Comparison of ENCODE assay signal across 9 cellular contexts in the genomic region with DNA sequence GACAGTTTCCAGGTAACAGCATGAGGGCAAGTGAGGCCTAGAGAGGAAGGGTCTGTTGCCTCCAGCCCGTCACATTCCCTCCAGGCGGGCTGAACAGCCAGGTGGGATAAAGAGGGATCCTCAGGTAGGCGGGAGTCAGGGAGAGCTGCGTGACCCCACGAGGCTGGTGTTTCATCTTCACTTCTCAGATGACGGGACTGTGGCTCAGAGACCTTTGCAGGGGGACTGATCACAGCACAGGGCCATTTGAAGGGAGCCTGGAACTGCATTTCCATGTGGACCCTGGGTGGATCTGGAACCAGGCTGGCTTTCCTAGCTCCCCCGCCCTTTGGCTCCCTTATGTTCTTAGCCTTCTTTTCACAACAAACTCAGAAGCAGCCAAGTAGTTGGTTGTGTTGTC. TPM values are rescaled to one million over a fixed set of nuclear protein-coding genes. Genes with fewer than 3 reads are reported as not detected.
DNase-seq lines count a peak whose midpoint lies in the region; ATAC-seq, FAIRE-seq and TF ChIP-seq lines count a peak whose summit lies in the region.
"Had no signal": no experiment of that assay in that cellular context is flagged by ENCODE, and none has a peak within 500 bp of the region (broad histone marks: within the 10 kb centered on the region; RNA-seq: fewer than 3 reads in every experiment).

No MANE protein-coding gene starts in this region.

- H2AFZ ChIP-seq in hepatocyte: no peak overlapping the region

- no peak for ATAC-seq in stimulated activated memory B cell treated with anti-CD40 and anti-IgM and Interleukin-4, amounts not matched to agents 10 μg/mL and 1 μg/mL and 100 μg/mL, for 72 hours

- H3K36me3 Mint-ChIP-seq in activated CD4-positive, alpha-beta T cell treated with anti-CD3 and anti-CD28 coated beads, Interleukin-2, amount 10 ng/mL, durations not matched to agents 24 days and 14 days (ENCODE audit: low read depth): peaks cover 48% of the 10 kb centered on the region
- H3K36me3 Mint-ChIP-seq in stimulated activated memory B cell treated with anti-CD40 and anti-IgM and Interleukin-4, amounts not matched to agents 10 μg/mL and 1 μg/mL and 100 μg/mL, for 72 hours: peaks cover 50% of the 10 kb centered on the region

- H3K27ac Mint-ChIP-seq in activated CD4-positive, alpha-beta T cell treated with anti-CD3 and anti-CD28 coated beads, Interleukin-2, amount 10 ng/mL, durations not matched to agents 24 days and 14 days: peak overlapping the region; percentile 88
- peak overlapping the region; percentile 88 for H3K27ac Mint-ChIP-seq in stimulated activated memory B cell treated with anti-CD40 and anti-IgM and Interleukin-4, amounts not matched to agents 10 μg/mL and 1 μg/mL and 100 μg/mL, for 72 hours

- intact Hi-C loops in activated CD4-positive, alpha-beta T cell treated with anti-CD3 and anti-CD28 coated beads, Interleukin-2, amount 10 ng/mL, durations not matched to agents 24 days and 14 days (cut with micrococcal nuclease): no loop called here

- H3K9me2 ChIP-seq in hepatocyte (replicated peaks; ENCODE audit: insufficient read depth): no peaks in the 10 kb centered on the region

- H3K4me3 ChIP-seq in hepatocyte (no peak overlapping the region), small intestine (ENCODE audit: low read depth in 1 of 2, low read length in 2 of 2) (no peak overlapping the region)

- peak overlapping the region; percentile 71 for H3K4me3 Mint-ChIP-seq in activated CD4-positive, alpha-beta T cell treated with anti-CD3 and anti-CD28 coated beads, Interleukin-2, amount 10 ng/mL, durations not matched to agents 24 days and 14 days
- H3K4me3 Mint-ChIP-seq in stimulated activated memory B cell treated with anti-CD40 and anti-IgM and Interleukin-4, amounts not matched to agents 10 μg/mL and 1 μg/mL and 100 μg/mL, for 72 hours: no peak overlapping the region

- H3K27ac ChIP-seq in hepatocyte: peak overlapping the region; percentile 6
- peak overlapping the region in 1 of 2 donors; percentile 1 for H3K27ac ChIP-seq in small intestine (ENCODE audit: low read depth in 1 of 2, low read length in 1 of 2)

- H3K4me1 ChIP-seq in hepatocyte (ENCODE audit: insufficient read depth) (no peaks in the 10 kb centered on the region), small intestine (ENCODE audit: control insufficient read depth in 2 of 2, insufficient read depth in 1 of 2, low read depth in 1 of 2, low read length in 1 of 2) (peaks cover 0 to 4% of the 10 kb centered on the region in 2 donors)

- H3K79me2 ChIP-seq in hepatocyte: no peaks in the 10 kb centered on the region

- H4K20me1 ChIP-seq in hepatocyte (ENCODE audit: insufficient read depth, poor library complexity, severe bottlenecking): no peaks in the 10 kb centered on the region

- H3K4me2 ChIP-seq in hepatocyte: no peak overlapping the region

- no peaks in the 10 kb centered on the region for H3K36me3 ChIP-seq in hepatocyte (replicated peaks; ENCODE audit: insufficient read depth, low read depth)
- peaks cover 1 to 2% of the 10 kb centered on the region in 2 donors for H3K36me3 ChIP-seq in small intestine (ENCODE audit: control insufficient read depth in 2 of 2, insufficient read depth in 2 of 2, low read length in 2 of 2)

- FAIRE-seq in small intestine (lab: Jason Lieb, UNC): no peak
- FAIRE-seq: endometrium had no signal

- no peak for DNase-seq in activated CD4-positive, alpha-beta T cell treated with anti-CD3 and anti-CD28 coated beads, Interleukin-2, amount 10 ng/mL, durations not matched to agents 24 days and 14 days
- no peak for DNase-seq in activated CD4-positive, alpha-beta T cell treated with anti-CD3 and anti-CD28 coated beads, Interleukin-2, amount 50 U/mL, for 1 hour
- peak; percentile 50 for DNase-seq in activated CD8-positive, alpha-beta memory T cell treated with anti-CD3 and anti-CD28 coated beads, Interleukin-2, amount 50 U/mL, for 48 hours
- DNase-seq in hepatocyte (ENCODE audit: low spot score): no peak
- no peak for DNase-seq in small intestine
- no peak for DNase-seq in NK-92 (lab: John Stamatoyannopoulos, UW; ENCODE audit: unreplicated experiment)
- no peak for DNase-seq in NCI-H2227 treated with DMSO at 0.1 percent for 48 hours (lab: John Stamatoyannopoulos, UW)

- no peak for TF ChIP-seq CTCF in hepatocyte (IDR thresholded peaks at IDR 0.05; ENCODE audit: poor library complexity)

- H3K27me3 ChIP-seq in hepatocyte (no peaks in the 10 kb centered on the region), small intestine (ENCODE audit: control insufficient read depth in 2 of 2, insufficient read depth in 2 of 2, low read length in 2 of 2) (no peaks in the 10 kb centered on the region)

- 95% methylated on average over 7 of the region's 7 CpGs for WGBS in hepatocyte (ENCODE audit: low lambda C conversion rate, missing lambda C conversion rate)
- WGBS in small intestine, 3 donors: 88 to 98% (median 94%) methylated on average over 7 of the region's 7 CpGs

- H3K9me3 ChIP-seq in hepatocyte (ENCODE audit: low read depth): no peaks in the 10 kb centered on the region
- no peaks in the 10 kb centered on the region for H3K9me3 ChIP-seq in small intestine (ENCODE audit: control insufficient read depth, low read depth)

- no peaks in the 10 kb centered on the region for H3K9me3 Mint-ChIP-seq in activated CD4-positive, alpha-beta T cell treated with anti-CD3 and anti-CD28 coated beads, Interleukin-2, amount 10 ng/mL, durations not matched to agents 24 days and 14 days
- H3K9me3 Mint-ChIP-seq in stimulated activated memory B cell treated with anti-CD40 and anti-IgM and Interleukin-4, amounts not matched to agents 10 μg/mL and 1 μg/mL and 100 μg/mL, for 72 hours: no peaks in the 10 kb centered on the region

- H3K27me3 Mint-ChIP-seq in activated CD4-positive, alpha-beta T cell treated with anti-CD3 and anti-CD28 coated beads, Interleukin-2, amount 10 ng/mL, durations not matched to agents 24 days and 14 days: no peaks in the 10 kb centered on the region
- no peaks in the 10 kb centered on the region for H3K27me3 Mint-ChIP-seq in stimulated activated memory B cell treated with anti-CD40 and anti-IgM and Interleukin-4, amounts not matched to agents 10 μg/mL and 1 μg/mL and 100 μg/mL, for 72 hours

- peaks cover 73% of the 10 kb centered on the region for H3K4me1 Mint-ChIP-seq in activated CD4-positive, alpha-beta T cell treated with anti-CD3 and anti-CD28 coated beads, Interleukin-2, amount 10 ng/mL, durations not matched to agents 24 days and 14 days
- peaks cover 98% of the 10 kb centered on the region for H3K4me1 Mint-ChIP-seq in stimulated activated memory B cell treated with anti-CD40 and anti-IgM and Interleukin-4, amounts not matched to agents 10 μg/mL and 1 μg/mL and 100 μg/mL, for 72 hours

RNA-seq across cellular contexts. Expression of gene SH2B3, which starts 37.4 kb away (rescaled TPM):
- total RNA-seq in activated CD4-positive, alpha-beta T cell treated with anti-CD3 and anti-CD28 coated beads, Interleukin-2, amount 10 ng/mL, durations not matched to agents 24 days and 14 days: 43.4 and 44.1 TPM in 2 replicates
- 5.5 and 9.0 TPM in 2 replicates for total RNA-seq in hepatocyte
- polyA plus RNA-seq in hepatocyte (4.7 and 5.3 TPM in 2 replicates), small intestine (10 to 100 TPM in 1 of 3 donors, 1 to 10 TPM in 1, under 1 TPM in 1; 0.67 to 14.9 (median 4.6) TPM)
